In genomic region chr7:92737706-92738105, GRCh38 we compare ENCODE assay signal across 13 cellular contexts.
A peak's percentile ranks its signal among the peaks of the same experiment; 100 is the strongest.
DNase-seq lines count a peak whose midpoint lies in the region; ATAC-seq lines count a peak whose summit lies in the region.
"Had no signal": no experiment of that assay in that cellular context is flagged by ENCODE, and none has a peak within 500 bp of the region (broad histone marks: within the 10 kb centered on the region; RNA-seq: fewer than 3 reads in every experiment).

No MANE protein-coding gene starts in this region.

- H3K9me3 ChIP-seq in right cardiac atrium (ENCODE audit: control insufficient read depth, low read length) = no peaks in the 10 kb centered on the region

- no peak overlapping the region for H3K4me3 ChIP-seq in right cardiac atrium (ENCODE audit: low read length)

- peak overlapping the region; percentile 36 for H3K27ac Mint-ChIP-seq in T-helper 1 cell treated with Interleukin-12 subunit alpha and Interleukin-12 subunit beta and Interleukin-4 antibody, amounts not matched to agents 30 μg/mL and 1 μg/mL, for 36 hours

- H3K4me1 ChIP-seq in right cardiac atrium (ENCODE audit: control insufficient read depth, insufficient read depth, low read length) = peaks cover 5% of the 10 kb centered on the region

- H3K36me3 Mint-ChIP-seq in T-helper 1 cell treated with Interleukin-12 subunit alpha and Interleukin-12 subunit beta and Interleukin-4 antibody, amounts not matched to agents 30 μg/mL and 1 μg/mL, for 36 hours (ENCODE audit: low read depth) = peaks cover 38% of the 10 kb centered on the region

- DNase-seq in T-helper 1 cell (no peak), left colon (no peak), GM19238 (ENCODE audit: insufficient read length, low spot score) (no peak), right cardiac atrium (no peak), kidney glomerular epithelial cell (lab: John Stamatoyannopoulos, UW) (no peak)
- DNase-seq: activated CD4-positive, alpha-beta T cell treated with anti-CD3 and anti-CD28 coated beads, Interleukin-2, amount 50 U/mL, for 48 hours; caudate nucleus; KBM-7; stimulated activated CD4-positive, alpha-beta T cell treated with anti-CD3 and anti-CD28 coated beads, Interleukin-4, amount 100 ng/mL, for 1 hour had no signal

- H3K27me3 ChIP-seq in right cardiac atrium (ENCODE audit: control insufficient read depth, insufficient read depth) = no peaks in the 10 kb centered on the region

- H3K27me3 Mint-ChIP-seq in T-helper 1 cell treated with Interleukin-12 subunit alpha and Interleukin-12 subunit beta and Interleukin-4 antibody, amounts not matched to agents 30 μg/mL and 1 μg/mL, for 36 hours (ENCODE audit: low read depth) = no peaks in the 10 kb centered on the region

- H3K27ac ChIP-seq in right cardiac atrium (ENCODE audit: low read length) = no peak overlapping the region
- H3K27ac ChIP-seq: 22Rv1 had no signal

- 97% methylated on average over 1 of the region's 1 CpG for WGBS in right cardiac atrium

- ATAC-seq in GM21526 (IDR thresholded peaks at IDR 0.05; ENCODE audit: low FRiP score, unreplicated experiment) = peak; percentile 91
- peak; percentile 87 for ATAC-seq in HG03108 (IDR thresholded peaks at IDR 0.05; ENCODE audit: unreplicated experiment)
- ATAC-seq in left colon = peak; percentile 72
- ATAC-seq in right cardiac atrium = no peak

- H3K9me3 Mint-ChIP-seq in T-helper 1 cell treated with Interleukin-12 subunit alpha and Interleukin-12 subunit beta and Interleukin-4 antibody, amounts not matched to agents 30 μg/mL and 1 μg/mL, for 36 hours = no peaks in the 10 kb centered on the region

- H3K4me1 Mint-ChIP-seq in T-helper 1 cell treated with Interleukin-12 subunit alpha and Interleukin-12 subunit beta and Interleukin-4 antibody, amounts not matched to agents 30 μg/mL and 1 μg/mL, for 36 hours (ENCODE audit: low read depth) = peaks cover 55% of the 10 kb centered on the region

- intact Hi-C loops in left colon (cut with DNase I, micrococcal nuclease) (no loop called here), right cardiac atrium (cut with DNase I) (no loop called here)

- no peak overlapping the region for H3K4me3 Mint-ChIP-seq in T-helper 1 cell treated with Interleukin-12 subunit alpha and Interleukin-12 subunit beta and Interleukin-4 antibody, amounts not matched to agents 30 μg/mL and 1 μg/mL, for 36 hours

Comparison
In these comparisons a context has a peak if more than half of its experiments do, and no peak if none do; other contexts are left out.
1. ATAC-seq: peak in GM21526 (single experiment), HG03108 (single experiment) and left colon (single experiment); none in right cardiac atrium (0 of 2).